ENCODE assay signal across 19 cellular contexts in genomic region chrX:131826572-131826971, GRCh38.
"Had no signal": no experiment of that assay in that cellular context is flagged by ENCODE, and none has a peak within 500 bp of the region (broad histone marks: within the 10 kb centered on the region; RNA-seq: fewer than 3 reads in every experiment).

No MANE protein-coding gene starts in this region.

- H3K4me3 Mint-ChIP-seq: activated B cell treated with CpG ODN at 0.5 μM for 24 hours; activated CD4-positive, alpha-beta memory T cell treated with anti-CD3 and anti-CD28 coated beads, Interleukin-2, amount 10 ng/mL, durations not matched to agents 7 days and 5 days; activated naive CD4-positive, alpha-beta T cell treated with anti-CD3 and anti-CD28 coated beads for 36 hours; naive thymus-derived CD8-positive, alpha-beta T cell had no signal

- H3K79me2 ChIP-seq: parathyroid adenoma had no signal

- H3K36me3 Mint-ChIP-seq: naive thymus-derived CD8-positive, alpha-beta T cell had no signal

- H3K27ac ChIP-seq: esophagus muscularis mucosa, gastroesophageal sphincter, parathyroid adenoma, testis, upper lobe of left lung had no signal

- H3K9me3 Mint-ChIP-seq: activated B cell treated with CpG ODN at 0.5 μM for 24 hours; activated CD4-positive, alpha-beta memory T cell treated with anti-CD3 and anti-CD28 coated beads, Interleukin-2, amount 10 ng/mL, durations not matched to agents 7 days and 5 days; activated naive CD4-positive, alpha-beta T cell treated with anti-CD3 and anti-CD28 coated beads for 36 hours; activated T-helper 2 cell treated with anti-CD3 and anti-CD28 coated beads, Interferon-gamma antibody, Interleukin-2, Interleukin-4, amounts not matched to agents 10 μg/mL and 5 μg/mL and 100 μg/mL, durations not matched to agents 14 hours and 24 hours and 36 hours; naive thymus-derived CD8-positive, alpha-beta T cell had no signal

- H3K27ac Mint-ChIP-seq: activated B cell treated with CpG ODN at 0.5 μM for 24 hours; activated CD4-positive, alpha-beta memory T cell treated with anti-CD3 and anti-CD28 coated beads, Interleukin-2, amount 10 ng/mL, durations not matched to agents 7 days and 5 days; activated naive CD4-positive, alpha-beta T cell treated with anti-CD3 and anti-CD28 coated beads for 36 hours; activated T-helper 2 cell treated with anti-CD3 and anti-CD28 coated beads, Interferon-gamma antibody, Interleukin-2, Interleukin-4, amounts not matched to agents 10 μg/mL and 5 μg/mL and 100 μg/mL, durations not matched to agents 14 hours and 24 hours and 36 hours had no signal

- H2AFZ ChIP-seq: parathyroid adenoma had no signal

- H3K4me1 ChIP-seq: parathyroid adenoma, testis had no signal

- H3K27me3 Mint-ChIP-seq: activated B cell treated with CpG ODN at 0.5 μM for 24 hours; activated CD4-positive, alpha-beta memory T cell treated with anti-CD3 and anti-CD28 coated beads, Interleukin-2, amount 10 ng/mL, durations not matched to agents 7 days and 5 days; naive thymus-derived CD8-positive, alpha-beta T cell had no signal

- DNase-seq: activated B cell treated with CpG ODN at 0.5 μM for 24 hours; activated CD4-positive, alpha-beta memory T cell treated with anti-CD3 and anti-CD28 coated beads, Interleukin-2, amount 10 ng/mL, durations not matched to agents 7 days and 5 days; activated CD4-positive, alpha-beta T cell treated with anti-CD3 and anti-CD28 coated beads for 48 hours; activated naive CD4-positive, alpha-beta T cell treated with anti-CD3 and anti-CD28 coated beads for 36 hours; activated T-cell treated with anti-CD3 and anti-CD28 coated beads, Interleukin-2, amount 50 U/mL, for 1 hour; aorta; cerebellar nuclear complex; effector CD8-positive, alpha-beta T cell; left cardiac atrium; naive thymus-derived CD8-positive, alpha-beta T cell; stimulated activated CD4-positive, alpha-beta T cell treated with anti-CD3 and anti-CD28 coated beads, Interleukin-4, amount 100 ng/mL, for 1 hour; testis; upper lobe of left lung had no signal

- ATAC-seq: gastroesophageal sphincter; left cardiac atrium; naive thymus-derived CD8-positive, alpha-beta T cell; sciatic nerve had no signal

- H3K9me3 ChIP-seq: esophagus muscularis mucosa, gastroesophageal sphincter, testis, upper lobe of left lung had no signal

- H3K4me3 ChIP-seq: esophagus muscularis mucosa, gastroesophageal sphincter, smooth muscle cell, testis, upper lobe of left lung had no signal

- H3K9ac ChIP-seq: parathyroid adenoma had no signal

- H3K4me2 ChIP-seq: smooth muscle cell had no signal

- H3K27me3 ChIP-seq: esophagus muscularis mucosa, gastroesophageal sphincter, testis, upper lobe of left lung had no signal

- H3K36me3 ChIP-seq: esophagus muscularis mucosa, gastroesophageal sphincter, upper lobe of left lung had no signal
